In genomic region chr19:50147462-50148423, GRCh38 we compare ENCODE assay signal across 8 cellular contexts. TPM values are rescaled to one million over a fixed set of nuclear protein-coding genes. Genes with fewer than 3 reads are reported as not detected.
DNase-seq lines count a peak whose midpoint lies in the region; ATAC-seq lines count a peak whose summit lies in the region.

No MANE protein-coding gene starts in this region.

- ATAC-seq in HG02840 (IDR thresholded peaks at IDR 0.05; ENCODE audit: low FRiP score, unreplicated experiment): peak; percentile 70
- ATAC-seq in HG03108 (IDR thresholded peaks at IDR 0.05; ENCODE audit: unreplicated experiment): no peak

- DNase-seq in C1 segment of cervical spinal cord (lab: John Stamatoyannopoulos, UW) (peak; percentile 30 to 99 (median 90)), NCI-H748 treated with DMSO at 0.1 percent for 48 hours (lab: John Stamatoyannopoulos, UW) (peak; percentile 94), lung microvascular endothelial cell (ENCODE audit: low read depth in 2 of 2) (peak; percentile 92 to 96)
- peak; percentile 31 to 36 for DNase-seq in activated CD8-positive, alpha-beta memory T cell treated with anti-CD3 and anti-CD28 coated beads for 4 hours (ENCODE audit: low read depth in 2 of 2)
- peak; percentile 61 for DNase-seq in effector CD8-positive, alpha-beta T cell (lab: John Stamatoyannopoulos, UW)
- peak in 2 of 3 donors; percentile 38 to 46 for DNase-seq in stimulated activated CD4-positive, alpha-beta T cell treated with anti-CD3 and anti-CD28 coated beads, TNF-alpha, amount 100 ng/mL, for 1 hour (ENCODE audit: low read depth in 3 of 3, low spot score in 1 of 3)

RNA-seq across cellular contexts. Expression of gene IZUMO2, which starts 15.3 kb away (rescaled TPM):
- not detected in 2 replicates for total RNA-seq in lung microvascular endothelial cell

RNA-seq across cellular contexts. Expression of gene MYH14, which starts 55.7 kb away (rescaled TPM):
- under 0.01 TPM in 2 replicates for total RNA-seq in lung microvascular endothelial cell

Comparison
In these comparisons a context has a peak if more than half of its experiments do, and no peak if none do; other contexts are left out.
1. DNase-seq: peak in every context shown above with its lines; median percentile 94 in NCI-H748 treated with DMSO at 0.1 percent for 48 hours; 94 in lung microvascular endothelial cell; 90 in C1 segment of cervical spinal cord; 61 in effector CD8-positive, alpha-beta T cell; 42 in stimulated activated CD4-positive, alpha-beta T cell treated with anti-CD3 and anti-CD28 coated beads, TNF-alpha, amount 100 ng/mL, for 1 hour; 34 in activated CD8-positive, alpha-beta memory T cell treated with anti-CD3 and anti-CD28 coated beads for 4 hours.